1 cellular context compared by ENCODE assay signal in the genomic region with DNA sequence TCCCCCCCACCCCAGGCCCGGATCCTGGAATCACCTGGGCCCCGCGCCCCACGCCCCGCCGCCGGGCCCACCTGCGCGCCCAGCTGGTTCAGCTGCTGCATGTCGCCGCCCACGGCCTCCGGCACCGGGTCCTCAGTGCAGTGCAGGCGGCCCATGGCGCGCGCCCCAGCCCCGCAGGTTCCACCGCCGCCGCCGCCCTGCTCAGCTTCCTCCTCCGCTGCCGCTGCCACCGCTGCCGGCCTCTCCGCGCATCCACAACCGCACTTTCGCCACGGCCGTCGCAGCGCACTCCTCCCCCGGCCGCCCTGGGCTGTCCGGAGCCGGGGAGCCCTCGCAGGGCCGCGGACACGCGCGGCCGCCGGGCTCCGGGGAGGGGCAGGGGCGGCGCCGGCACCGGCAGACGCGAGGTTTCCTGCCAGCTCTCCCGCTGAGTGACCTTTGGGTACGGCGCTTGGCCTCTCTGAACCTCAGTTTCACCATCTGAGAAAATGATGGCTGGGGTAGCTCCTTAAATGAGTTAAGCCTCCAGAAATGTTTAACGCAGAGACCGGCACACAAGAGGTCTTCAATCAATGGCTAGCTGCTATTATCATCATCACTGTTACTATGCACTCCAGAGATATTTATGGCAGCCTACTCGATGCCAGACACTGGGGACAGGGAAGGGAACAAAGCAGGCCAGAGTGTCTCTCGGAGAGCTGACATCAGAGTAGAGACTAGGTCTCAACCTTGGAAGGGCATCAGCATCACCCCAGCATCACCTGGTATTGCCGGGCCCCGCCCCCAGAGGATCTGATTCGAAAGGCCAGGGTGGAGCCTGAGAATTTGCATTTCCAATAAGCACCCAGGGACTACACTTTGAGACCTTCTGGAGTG.
TF ChIP-seq lines count a peak whose summit lies in the region.

A gene (minus strand): TSS at position 231 of the 876 bp plus-strand sequence. CDS start 76 bp downstream, at position 155.

TF ChIP-seq in HepG2, 621 proteins besides CTCF, POLR2A, EP300 and RAD21 (continued from another document):
- TF ChIP-seq, protein P1, sequence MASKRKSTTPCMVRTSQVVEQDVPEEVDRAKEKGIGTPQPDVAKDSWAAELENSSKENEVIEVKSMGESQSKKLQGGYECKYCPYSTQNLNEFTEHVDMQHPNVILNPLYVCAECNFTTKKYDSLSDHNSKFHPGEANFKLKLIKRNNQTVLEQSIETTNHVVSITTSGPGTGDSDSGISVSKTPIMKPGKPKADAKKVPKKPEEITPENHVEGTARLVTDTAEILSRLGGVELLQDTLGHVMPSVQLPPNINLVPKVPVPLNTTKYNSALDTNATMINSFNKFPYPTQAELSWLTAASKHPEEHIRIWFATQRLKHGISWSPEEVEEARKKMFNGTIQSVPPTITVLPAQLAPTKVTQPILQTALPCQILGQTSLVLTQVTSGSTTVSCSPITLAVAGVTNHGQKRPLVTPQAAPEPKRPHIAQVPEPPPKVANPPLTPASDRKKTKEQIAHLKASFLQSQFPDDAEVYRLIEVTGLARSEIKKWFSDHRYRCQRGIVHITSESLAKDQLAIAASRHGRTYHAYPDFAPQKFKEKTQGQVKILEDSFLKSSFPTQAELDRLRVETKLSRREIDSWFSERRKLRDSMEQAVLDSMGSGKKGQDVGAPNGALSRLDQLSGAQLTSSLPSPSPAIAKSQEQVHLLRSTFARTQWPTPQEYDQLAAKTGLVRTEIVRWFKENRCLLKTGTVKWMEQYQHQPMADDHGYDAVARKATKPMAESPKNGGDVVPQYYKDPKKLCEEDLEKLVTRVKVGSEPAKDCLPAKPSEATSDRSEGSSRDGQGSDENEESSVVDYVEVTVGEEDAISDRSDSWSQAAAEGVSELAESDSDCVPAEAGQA (IDR thresholded peaks at IDR 0.05; ENCODE audit: low read depth) = peak; percentile 33; the same call in 1 of the 2 replicates
- TF ChIP-seq, protein P1 (CRISPR knock-in tag; IDR thresholded peaks at IDR 0.05; ENCODE audit: borderline replicate concordance) = peak; percentile 74; the same call in 1 of the 2 replicates
- TF ChIP-seq, protein P2, sequence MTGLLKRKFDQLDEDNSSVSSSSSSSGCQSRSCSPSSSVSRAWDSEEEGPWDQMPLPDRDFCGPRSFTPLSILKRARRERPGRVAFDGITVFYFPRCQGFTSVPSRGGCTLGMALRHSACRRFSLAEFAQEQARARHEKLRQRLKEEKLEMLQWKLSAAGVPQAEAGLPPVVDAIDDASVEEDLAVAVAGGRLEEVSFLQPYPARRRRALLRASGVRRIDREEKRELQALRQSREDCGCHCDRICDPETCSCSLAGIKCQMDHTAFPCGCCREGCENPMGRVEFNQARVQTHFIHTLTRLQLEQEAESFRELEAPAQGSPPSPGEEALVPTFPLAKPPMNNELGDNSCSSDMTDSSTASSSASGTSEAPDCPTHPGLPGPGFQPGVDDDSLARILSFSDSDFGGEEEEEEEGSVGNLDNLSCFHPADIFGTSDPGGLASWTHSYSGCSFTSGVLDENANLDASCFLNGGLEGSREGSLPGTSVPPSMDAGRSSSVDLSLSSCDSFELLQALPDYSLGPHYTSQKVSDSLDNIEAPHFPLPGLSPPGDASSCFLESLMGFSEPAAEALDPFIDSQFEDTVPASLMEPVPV (CRISPR knock-in tag; IDR thresholded peaks at IDR 0.05) = no peak
- TF ChIP-seq ZC3H4 (CRISPR knock-in tag; IDR thresholded peaks at IDR 0.05; ENCODE audit: borderline replicate concordance) = no peak
- no peak for TF ChIP-seq ZNF674 (CRISPR knock-in tag; IDR thresholded peaks at IDR 0.05; ENCODE audit: low read depth)
- no peak for TF ChIP-seq KLF6 (CRISPR knock-in tag; IDR thresholded peaks at IDR 0.05)
- TF ChIP-seq SOX6 (IDR thresholded peaks at IDR 0.05) = no peak
- no peak for TF ChIP-seq SOX6 (CRISPR knock-in tag; IDR thresholded peaks at IDR 0.05)
- TF ChIP-seq, protein P3, sequence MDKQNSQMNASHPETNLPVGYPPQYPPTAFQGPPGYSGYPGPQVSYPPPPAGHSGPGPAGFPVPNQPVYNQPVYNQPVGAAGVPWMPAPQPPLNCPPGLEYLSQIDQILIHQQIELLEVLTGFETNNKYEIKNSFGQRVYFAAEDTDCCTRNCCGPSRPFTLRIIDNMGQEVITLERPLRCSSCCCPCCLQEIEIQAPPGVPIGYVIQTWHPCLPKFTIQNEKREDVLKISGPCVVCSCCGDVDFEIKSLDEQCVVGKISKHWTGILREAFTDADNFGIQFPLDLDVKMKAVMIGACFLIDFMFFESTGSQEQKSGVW (CRISPR knock-in tag; IDR thresholded peaks at IDR 0.05; ENCODE audit: borderline replicate concordance) = no peak
- no peak; the same call in 1 of the 2 replicates for TF ChIP-seq NR1H2 (CRISPR knock-in tag; IDR thresholded peaks at IDR 0.05; ENCODE audit: borderline replicate concordance, low read depth)
- TF ChIP-seq ZNF367 (CRISPR knock-in tag; IDR thresholded peaks at IDR 0.05; ENCODE audit: borderline replicate concordance) = no peak
